20 cellular contexts compared by ENCODE assay signal in the genomic region with DNA sequence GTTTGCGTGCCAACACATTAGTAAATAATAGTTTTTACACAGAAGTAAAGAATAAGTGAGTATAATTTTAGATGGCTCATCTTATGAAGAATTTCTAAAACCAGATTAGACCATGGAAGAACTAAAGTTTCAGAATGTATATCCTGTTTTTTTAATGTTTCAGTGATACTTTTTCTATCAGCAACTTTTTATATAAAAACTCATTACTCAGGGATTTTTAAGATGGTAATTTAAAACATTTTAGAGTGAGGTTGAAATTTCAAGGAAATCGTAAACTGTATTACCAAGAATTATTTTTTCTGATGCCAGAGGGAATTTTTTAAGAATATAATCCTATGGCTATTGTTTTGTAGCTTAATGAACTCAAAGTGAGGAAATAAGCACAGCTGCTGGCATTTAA.
DNase-seq lines count a peak whose midpoint lies in the region; ATAC-seq, FAIRE-seq and TF ChIP-seq lines count a peak whose summit lies in the region.
"Had no signal": no experiment of that assay in that cellular context is flagged by ENCODE, and none has a peak within 500 bp of the region (broad histone marks: within the 10 kb centered on the region; RNA-seq: fewer than 3 reads in every experiment).

No MANE protein-coding gene starts in this region.

- H3K4me3 ChIP-seq in A549 = no peak overlapping the region
- peak overlapping the region; percentile 48 for H3K4me3 ChIP-seq in ACC112 (ENCODE audit: low read depth, low read length)
- H3K4me3 ChIP-seq in SK-N-MC = peak overlapping the region; percentile 23; the same call in 1 of the 2 replicates
- H3K4me3 ChIP-seq: BLaER1 had no signal

- H3K4me1 ChIP-seq in A549 (no peaks in the 10 kb centered on the region), ACC112 (ENCODE audit: control insufficient read depth, insufficient read depth, low read length, unreplicated experiment) (no peaks in the 10 kb centered on the region)
- H3K4me1 ChIP-seq: BE2C, BLaER1 had no signal

- TF ChIP-seq CTCF in A549 (IDR thresholded peaks at IDR 0.05) = no peak

- POLR2A ChIA-PET in A549 (lab: Yijun Ruan, JAX) = no interaction called here

- TF ChIP-seq RAD21 in A549 (conservative IDR thresholded peaks at IDR 0.05 in 1 of 2, IDR thresholded peaks at IDR 0.05 in 1 of 2) = no peak

- TF ChIP-seq POLR2A in A549 (IDR thresholded peaks at IDR 0.05; ENCODE audit: low read length) = no peak

- no peaks in the 10 kb centered on the region for H3K9me3 ChIP-seq in A549
- no peaks in the 10 kb centered on the region for H3K9me3 ChIP-seq in SK-N-MC (ENCODE audit: low read depth, low read length)
- H3K9me3 ChIP-seq: BE2C, BLaER1 had no signal

- H3K27me3 ChIP-seq in ACC112 (ENCODE audit: insufficient read depth, low read length) = no peaks in the 10 kb centered on the region
- H3K27me3 ChIP-seq: BE2C, BLaER1 had no signal

- H3K79me2 ChIP-seq in ACC112 (ENCODE audit: control insufficient read depth, insufficient read depth, low read length, unreplicated experiment) = no peaks in the 10 kb centered on the region

- peak overlapping the region; percentile 29 for H2AFZ ChIP-seq in ACC112 (ENCODE audit: low read length, unreplicated experiment)

- no peak for ATAC-seq in A549

- TF ChIP-seq EP300 in A549 (IDR thresholded peaks at IDR 0.05) = no peak

- H3K9ac ChIP-seq in SK-N-MC (ENCODE audit: insufficient read length) = no peak overlapping the region
- H3K9ac ChIP-seq: BLaER1 had no signal

- WGBS in A549 (ENCODE audit: missing lambda C conversion rate) = 61% methylated on average over 2 of the region's 2 CpGs

- H3K4me2 ChIP-seq in A549 = no peak overlapping the region
- H3K4me2 ChIP-seq: BLaER1 had no signal

- CTCF ChIA-PET in A549 (lab: Yijun Ruan, JAX) = no interaction called here

- H3K36me3 ChIP-seq in ACC112 (ENCODE audit: insufficient read depth, low read length) (no peaks in the 10 kb centered on the region), SK-N-MC (ENCODE audit: insufficient read depth, low read length) (no peaks in the 10 kb centered on the region)
- H3K36me3 ChIP-seq: BE2C, BLaER1 had no signal

- DNase-seq in A549 (ENCODE audit: low read depth in 1 of 2, low spot score in 1 of 2) (no peak), SK-N-MC (ENCODE audit: low read depth, low spot score) (no peak), SW480 (ENCODE audit: low spot score) (no peak), DMS 273 (lab: John Stamatoyannopoulos, UW; ENCODE audit: unreplicated experiment) (no peak), NCI-H82 treated with DMSO at 0.1 percent for 48 hours (lab: John Stamatoyannopoulos, UW; ENCODE audit: unreplicated experiment) (no peak)
- DNase-seq: 8988T; ACHN; BE2C; C1 segment of cervical spinal cord; CD4-positive, alpha-beta memory T cell; CD4-positive, CD25-positive, alpha-beta regulatory T cell; CD8-positive, alpha-beta memory T cell; COR-L47; DMS79 treated with DMSO at 0.1 percent for 48 hours; GF-D8 had no signal

- FAIRE-seq in A549 (lab: Jason Lieb, UNC) = no peak
- FAIRE-seq: A204.1, GM12891, GM19239 had no signal

- H3K27ac ChIP-seq in A549 (no peak overlapping the region), ACC112 (ENCODE audit: low read depth, low read length) (no peak overlapping the region), SK-N-MC (peak overlapping the region; percentile 75)
- H3K27ac ChIP-seq: BLaER1 had no signal

TF ChIP-seq in A549, 52 proteins besides CTCF, POLR2A, EP300 and RAD21:
- TF ChIP-seq SMC3 (IDR thresholded peaks at IDR 0.05) (no peak), MAFK (IDR thresholded peaks at IDR 0.05; ENCODE audit: partially characterized antibody) (peak; percentile 55)
